14 cellular contexts compared by ENCODE assay signal in genomic region chr4:7904108-7904516, GRCh38. TPM values are rescaled to one million over a fixed set of nuclear protein-coding genes. Genes with fewer than 3 reads are reported as not detected.
A peak's percentile ranks its signal among the peaks of the same experiment; 100 is the strongest.
DNase-seq lines count a peak whose midpoint lies in the region; ATAC-seq and TF ChIP-seq lines count a peak whose summit lies in the region.
"Had no signal": no experiment of that assay in that cellular context is flagged by ENCODE, and none has a peak within 500 bp of the region (broad histone marks: within the 10 kb centered on the region; RNA-seq: fewer than 3 reads in every experiment).

No MANE protein-coding gene starts in this region.

- no peaks in the 10 kb centered on the region for H3K27me3 Mint-ChIP-seq in osteocyte (ENCODE audit: unreplicated experiment)

- peaks cover 36 to 100% (median 97%) of the 10 kb centered on the region in 4 donors for H3K4me1 ChIP-seq in esophagus muscularis mucosa

- H3K4me3 ChIP-seq in esophagus muscularis mucosa = no peak overlapping the region
- H3K4me3 ChIP-seq: testis had no signal

- WGBS in esophagus muscularis mucosa = 33% methylated on average over 10 of the region's 10 CpGs

- H3K27me3 ChIP-seq in esophagus muscularis mucosa = no peaks in the 10 kb centered on the region
- H3K27me3 ChIP-seq: testis had no signal

- no peak for TF ChIP-seq POLR2A in esophagus muscularis mucosa (IDR thresholded peaks at IDR 0.05; ENCODE audit: low read depth)

- intact Hi-C loops in esophagus muscularis mucosa (cut with DNase I) = no loop called here

- DNase-seq in COLO829 (ENCODE audit: low spot score) = peak; percentile 58
- peak; percentile 68 for DNase-seq in RPMI7951 (ENCODE audit: low read depth)
- DNase-seq in esophagus muscularis mucosa (ENCODE audit: extremely low spot score) = no peak
- DNase-seq in osteocyte (ENCODE audit: extremely low spot score, unreplicated experiment) = no peak
- no peak for DNase-seq in NCI-H2081 treated with DMSO at 0.1 percent for 48 hours (lab: John Stamatoyannopoulos, UW)
- DNase-seq in OCI-M1 (lab: John Stamatoyannopoulos, UW) = no peak
- DNase-seq: Calu3; KBM-7; naive thymus-derived CD4-positive, alpha-beta T cell; stimulated activated CD4-positive, alpha-beta T cell treated with anti-CD3 and anti-CD28 coated beads, Interleukin-2, amount 100 ng/mL, for 48 hours; T-helper 1 cell; testis had no signal

- H3K4me3 Mint-ChIP-seq in osteocyte (ENCODE audit: unreplicated experiment) = peak overlapping the region; percentile 19
- H3K4me3 Mint-ChIP-seq: naive thymus-derived CD4-positive, alpha-beta T cell had no signal

- no peaks in the 10 kb centered on the region for H3K9me3 Mint-ChIP-seq in osteocyte (ENCODE audit: unreplicated experiment)
- H3K9me3 Mint-ChIP-seq: naive thymus-derived CD4-positive, alpha-beta T cell had no signal

- no peaks in the 10 kb centered on the region for H3K9me3 ChIP-seq in esophagus muscularis mucosa
- H3K9me3 ChIP-seq: testis had no signal

- ATAC-seq in GM19395 (IDR thresholded peaks at IDR 0.05; ENCODE audit: unreplicated experiment) = no peak
- ATAC-seq in HG03520 (IDR thresholded peaks at IDR 0.05; ENCODE audit: unreplicated experiment) = no peak
- ATAC-seq: naive thymus-derived CD4-positive, alpha-beta T cell had no signal

- H3K27ac ChIP-seq in esophagus muscularis mucosa (replicated peaks in 1 of 4) = peak overlapping the region; percentile 73 to 92 (median 83)

- H3K4me1 Mint-ChIP-seq in osteocyte (ENCODE audit: unreplicated experiment) = peaks cover 88% of the 10 kb centered on the region

- no peaks in the 10 kb centered on the region for H3K36me3 ChIP-seq in esophagus muscularis mucosa

- TF ChIP-seq CTCF in esophagus muscularis mucosa (IDR thresholded peaks at IDR 0.05) = no peak
- TF ChIP-seq CTCF in osteocyte (IDR thresholded peaks at IDR 0.05) = no peak

- no peak for TF ChIP-seq EP300 in esophagus muscularis mucosa (IDR thresholded peaks at IDR 0.05)

- H3K36me3 Mint-ChIP-seq in osteocyte (ENCODE audit: unreplicated experiment) = no peaks in the 10 kb centered on the region

- H3K27ac Mint-ChIP-seq in osteocyte (ENCODE audit: unreplicated experiment) = peak overlapping the region; percentile 97

RNA-seq across cellular contexts. Expression of gene AFAP1, which starts 35.5 kb away (rescaled TPM):
- total RNA-seq in RPMI7951 (2014; rRNA removed; shearing (Covaris generic)) = 31.4 and 33.0 TPM in 2 replicates
- total RNA-seq in esophagus muscularis mucosa (10 to 100 TPM; 37.8 to 71.3 (median 50.9) TPM), osteocyte (64.9 and 66.9 TPM in 2 replicates)

Comparison
In these comparisons a context has a peak if more than half of its experiments do, and no peak if none do; other contexts are left out.
1. DNase-seq: peak in COLO829 (single experiment) and RPMI7951 (single experiment); none in esophagus muscularis mucosa (single experiment), osteocyte (single experiment), NCI-H2081 treated with DMSO at 0.1 percent for 48 hours (single experiment) and OCI-M1 (single experiment).